In the genomic region with DNA sequence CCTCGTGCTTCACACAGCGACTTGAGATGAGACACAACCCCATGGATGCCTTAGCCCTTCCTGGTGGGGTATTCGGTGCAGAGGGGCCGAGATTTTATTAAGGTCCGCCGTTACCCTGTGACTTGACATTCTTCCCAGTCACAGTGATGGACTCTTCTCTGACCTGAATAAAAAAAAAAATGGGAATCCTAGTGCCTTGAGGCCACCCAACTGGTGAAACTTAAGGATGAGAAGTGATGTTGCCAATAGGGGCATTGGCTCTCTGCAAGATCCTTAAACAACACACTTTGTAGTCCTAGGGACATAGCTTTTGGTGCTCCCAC, we compare ENCODE assay signal across 8 cellular contexts. TPM values are rescaled to one million over a fixed set of nuclear protein-coding genes. Genes with fewer than 3 reads are reported as not detected.
DNase-seq lines count a peak whose midpoint lies in the region; ATAC-seq and TF ChIP-seq lines count a peak whose summit lies in the region.

No MANE protein-coding gene starts in this region.

- DNase-seq in KBM-7 (peak; percentile 17), AG20443 (ENCODE audit: low spot score) (no peak), NCI-H1694 (lab: John Stamatoyannopoulos, UW) (no peak)
- DNase-seq in central memory CD8-positive, alpha-beta T cell (ENCODE audit: low spot score in 2 of 2), result no peak
- DNase-seq in natural killer cell treated with Interleukin-12 subunit alpha and Interleukin-12 subunit beta and Interleukin-15 and Interleukin-18, amount 100 ng/mL, for 72 hours (ENCODE audit: low spot score), result no peak
- no peak for DNase-seq in activated CD4-positive, alpha-beta T cell treated with anti-CD3 and anti-CD28 coated beads for 48 hours

- H3K27ac Mint-ChIP-seq in central memory CD8-positive, alpha-beta T cell (ENCODE audit: low read depth), result peak overlapping the region; percentile 98
- peak overlapping the region; percentile 92 to 95 for H3K27ac Mint-ChIP-seq in natural killer cell treated with Interleukin-12 subunit alpha and Interleukin-12 subunit beta and Interleukin-15 and Interleukin-18, amount 100 ng/mL, for 72 hours

- no peaks in the 10 kb centered on the region for H3K9me3 Mint-ChIP-seq in central memory CD8-positive, alpha-beta T cell
- no peaks in the 10 kb centered on the region for H3K9me3 Mint-ChIP-seq in natural killer cell treated with Interleukin-12 subunit alpha and Interleukin-12 subunit beta and Interleukin-15 and Interleukin-18, amount 100 ng/mL, for 72 hours

- H3K27me3 Mint-ChIP-seq in central memory CD8-positive, alpha-beta T cell, result no peaks in the 10 kb centered on the region
- no peaks in the 10 kb centered on the region for H3K27me3 Mint-ChIP-seq in natural killer cell treated with Interleukin-12 subunit alpha and Interleukin-12 subunit beta and Interleukin-15 and Interleukin-18, amount 100 ng/mL, for 72 hours

- H3K4me1 Mint-ChIP-seq in central memory CD8-positive, alpha-beta T cell, result peaks cover 33% of the 10 kb centered on the region
- H3K4me1 Mint-ChIP-seq in natural killer cell treated with Interleukin-12 subunit alpha and Interleukin-12 subunit beta and Interleukin-15 and Interleukin-18, amount 100 ng/mL, for 72 hours (ENCODE audit: low read depth in 2 of 2), result peaks cover 20 to 39% of the 10 kb centered on the region in 2 donors

- in situ Hi-C loops in KBM-7 (cut with MboI; ENCODE audit: low pct_unique_long_range_greater_than_20kb, low sequenced_read_pairs), result no loop called here

- no peak for TF ChIP-seq CTCF in C4-2B (conservative IDR thresholded peaks at IDR 0.05)

- H3K27ac ChIP-seq in C4-2B, result peak overlapping the region; percentile 95

- H3K36me3 Mint-ChIP-seq in central memory CD8-positive, alpha-beta T cell (ENCODE audit: insufficient read depth), result peaks cover 48% of the 10 kb centered on the region
- peaks cover 26% of the 10 kb centered on the region for H3K36me3 Mint-ChIP-seq in natural killer cell treated with Interleukin-12 subunit alpha and Interleukin-12 subunit beta and Interleukin-15 and Interleukin-18, amount 100 ng/mL, for 72 hours

- H3K4me3 Mint-ChIP-seq in central memory CD8-positive, alpha-beta T cell, result peak overlapping the region; percentile 99
- H3K4me3 Mint-ChIP-seq in natural killer cell treated with Interleukin-12 subunit alpha and Interleukin-12 subunit beta and Interleukin-15 and Interleukin-18, amount 100 ng/mL, for 72 hours, result peak overlapping the region; percentile 95

- ATAC-seq in central memory CD8-positive, alpha-beta T cell (replicated peaks; ENCODE audit: extremely low read depth, poor library complexity, severe bottlenecking), result no peak
- ATAC-seq in natural killer cell treated with Interleukin-12 subunit alpha and Interleukin-12 subunit beta and Interleukin-15 and Interleukin-18, amount 100 ng/mL, for 72 hours, result no peak
- no peak for ATAC-seq in GM21381 (IDR thresholded peaks at IDR 0.05; ENCODE audit: unreplicated experiment)

RNA-seq across cellular contexts. Expression of gene ADNP, which starts 0.7 kb away (rescaled TPM):
- 10 to 100 TPM; 55.0 to 81.8 TPM for total RNA-seq in natural killer cell treated with Interleukin-12 subunit alpha and Interleukin-12 subunit beta and Interleukin-15 and Interleukin-18, amount 100 ng/mL, for 72 hours

RNA-seq across cellular contexts. Expression of gene DPM1, which starts 26.4 kb away (rescaled TPM):
- 10 to 100 TPM; 42.0 to 49.5 TPM for total RNA-seq in natural killer cell treated with Interleukin-12 subunit alpha and Interleukin-12 subunit beta and Interleukin-15 and Interleukin-18, amount 100 ng/mL, for 72 hours

RNA-seq across cellular contexts. Expression of gene MOCS3, which starts 26.6 kb away (rescaled TPM):
- 1 to 10 TPM; 5.7 to 5.9 TPM for total RNA-seq in natural killer cell treated with Interleukin-12 subunit alpha and Interleukin-12 subunit beta and Interleukin-15 and Interleukin-18, amount 100 ng/mL, for 72 hours
